In genomic region chr6:69303382-69303781, GRCh38 we compare ENCODE assay signal across 8 cellular contexts.
"Had no signal": no experiment of that assay in that cellular context is flagged by ENCODE, and none has a peak within 500 bp of the region (broad histone marks: within the 10 kb centered on the region; RNA-seq: fewer than 3 reads in every experiment).

No MANE protein-coding gene starts in this region.

- DNase-seq: H9, HCEC 1CT, KBM-7 had no signal

- ATAC-seq: GM23338 had no signal

- H3K9ac ChIP-seq: KMS-11 had no signal

- H3K4me2 ChIP-seq: GM23338, KMS-11 had no signal

- FAIRE-seq: H1, H54, HTR-8/SVneo had no signal

- H3K4me3 ChIP-seq: GM23338 had no signal

- H2AFZ ChIP-seq: GM23338 had no signal

- H3K27ac ChIP-seq: KMS-11 had no signal
